8 cellular contexts compared by ENCODE assay signal in the genomic region with DNA sequence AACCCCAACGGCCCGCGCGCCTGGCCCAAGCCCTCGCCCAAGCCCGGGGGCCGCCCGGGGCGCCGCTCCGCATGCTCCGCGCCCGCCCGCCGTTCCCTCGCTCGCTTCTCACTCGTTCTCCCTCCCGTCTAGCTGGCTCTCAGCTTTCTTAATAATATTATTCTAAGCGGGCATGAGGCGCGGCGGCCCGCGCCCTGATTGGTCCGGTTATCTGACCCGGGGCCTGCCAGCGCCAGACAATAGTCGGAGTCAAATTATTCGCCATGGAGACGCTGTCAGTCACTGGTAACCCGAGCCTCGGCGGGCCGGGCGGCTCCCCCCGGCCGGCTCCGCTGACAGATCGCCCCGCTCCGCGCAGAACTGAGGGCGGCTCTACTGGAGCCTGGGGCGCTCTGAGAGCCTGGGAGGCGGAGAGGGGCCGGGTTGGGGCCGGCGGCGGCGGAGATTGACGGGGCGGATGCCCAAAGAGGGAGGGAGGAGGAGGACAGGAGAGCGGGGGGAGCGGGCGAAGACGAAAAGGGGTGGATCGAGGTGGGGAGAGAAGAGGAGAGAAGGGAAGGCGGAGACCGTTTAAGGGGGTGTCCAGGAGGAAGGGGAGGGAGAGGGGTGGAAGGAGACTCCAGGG. TPM values are rescaled to one million over a fixed set of nuclear protein-coding genes. Genes with fewer than 3 reads are reported as not detected.
DNase-seq lines count a peak whose midpoint lies in the region; ATAC-seq, FAIRE-seq and TF ChIP-seq lines count a peak whose summit lies in the region.

Gene SIX2, minus strand, starts transcription at position 150 of the 625 bp plus-strand sequence. CDS start 342 bp downstream, outside the sequence.

- ATAC-seq in GM21723 (IDR thresholded peaks at IDR 0.05; ENCODE audit: unreplicated experiment) (no peak), GM18873 (IDR thresholded peaks at IDR 0.05; ENCODE audit: low FRiP score, unreplicated experiment) (no peak)

- no peaks in the 10 kb centered on the region for H3K79me2 ChIP-seq in keratinocyte (ENCODE audit: control insufficient read depth, insufficient read depth, low read length)
- no peaks in the 10 kb centered on the region for H3K79me2 ChIP-seq in smooth muscle cell (ENCODE audit: low read depth)

- H2AFZ ChIP-seq in keratinocyte (ENCODE audit: control insufficient read depth, low read length) (peak within 1 kb of the TSS; percentile 84), smooth muscle cell (ENCODE audit: low read depth) (peak within 1 kb of the TSS; percentile 14)

- no peaks in the 10 kb centered on the region for H3K36me3 ChIP-seq in CD8-positive, alpha-beta memory T cell (ENCODE audit: insufficient read depth, low read length)
- no peaks in the 10 kb centered on the region for H3K36me3 ChIP-seq in keratinocyte (ENCODE audit: control insufficient read depth in 2 of 2, extremely low read depth in 1 of 2, insufficient read depth in 2 of 2, low read length in 2 of 2)
- no peaks in the 10 kb centered on the region for H3K36me3 ChIP-seq in smooth muscle cell (ENCODE audit: low read depth)

- peak within 1 kb of the TSS; percentile 94 for H3K4me2 ChIP-seq in keratinocyte (ENCODE audit: control insufficient read depth, extremely low read depth, insufficient read depth, low read depth, low read length)
- H3K4me2 ChIP-seq in smooth muscle cell: peak within 1 kb of the TSS; percentile 81

- peak within 1 kb of the TSS; percentile 30 to 80 (median 64) for H3K4me3 Mint-ChIP-seq in CD8-positive, alpha-beta memory T cell

- no peak for DNase-seq in CD8-positive, alpha-beta memory T cell
- DNase-seq in HS-5 (ENCODE audit: low read depth) (peak; percentile 90), NCI-H82 (lab: John Stamatoyannopoulos, UW) (peak; percentile 100), choroid plexus epithelial cell (ENCODE audit: low read depth) (peak; percentile 99), keratinocyte (ENCODE audit: low read depth, low spot score) (peak; percentile 42), smooth muscle cell (lab: John Stamatoyannopoulos, UW; ENCODE audit: unreplicated experiment) (peak; percentile 56)

- no peak within 1 kb of the TSS for H3K4me3 ChIP-seq in CD8-positive, alpha-beta memory T cell (ENCODE audit: low read length)
- peak within 1 kb of the TSS; percentile 70 for H3K4me3 ChIP-seq in choroid plexus epithelial cell (ENCODE audit: low read depth, low read length)
- H3K4me3 ChIP-seq in keratinocyte (ENCODE audit: control insufficient read depth in 2 of 3, extremely low read depth in 1 of 3, insufficient read depth in 2 of 3, low read depth in 1 of 3, low read length in 3 of 3): peak within 1 kb of the TSS; percentile 35 to 70 (median 68)
- peak within 1 kb of the TSS; percentile 44 for H3K4me3 ChIP-seq in smooth muscle cell

- H3K27me3 ChIP-seq in CD8-positive, alpha-beta memory T cell (ENCODE audit: insufficient read depth, low read length, poor library complexity, severe bottlenecking): peaks cover 35% of the 10 kb centered on the region
- H3K27me3 ChIP-seq in keratinocyte (ENCODE audit: control insufficient read depth, extremely low read depth, insufficient read depth, low read length) (peaks cover 96% of the 10 kb centered on the region), smooth muscle cell (ENCODE audit: low read depth) (peaks cover 100% of the 10 kb centered on the region)

- H4K20me1 ChIP-seq in keratinocyte (ENCODE audit: control insufficient read depth, extremely low read depth, insufficient read depth, low read length): peaks cover 2% of the 10 kb centered on the region
- no peaks in the 10 kb centered on the region for H4K20me1 ChIP-seq in smooth muscle cell (ENCODE audit: low read depth)

- no peaks in the 10 kb centered on the region for H3F3A ChIP-seq in smooth muscle cell (ENCODE audit: low read depth)

- POLR2A ChIA-PET in CD8-positive, alpha-beta memory T cell (lab: Charles Lee): no interaction called here

- FAIRE-seq in keratinocyte (lab: Jason Lieb, UNC): no peak

- no peak within 1 kb of the TSS for H3K27ac ChIP-seq in CD8-positive, alpha-beta memory T cell (ENCODE audit: low read depth, low read length)
- H3K27ac ChIP-seq in keratinocyte (ENCODE audit: control insufficient read depth, insufficient read depth, low read length): no peak within 1 kb of the TSS
- H3K27ac ChIP-seq in smooth muscle cell (ENCODE audit: low read depth): no peak within 1 kb of the TSS

- dilution Hi-C loops in keratinocyte (cut with MboI; ENCODE audit: extremely low pct_ligation_motif_present, low sequenced_read_pairs): no loop called here

- H3K4me1 Mint-ChIP-seq in CD8-positive, alpha-beta memory T cell: peaks cover 13 to 63% (median 19%) of the 10 kb centered on the region in 3 donors

- H3K9ac ChIP-seq in keratinocyte (ENCODE audit: control insufficient read depth, extremely low read depth, insufficient read depth, low read length) (peak within 1 kb of the TSS; percentile 44), smooth muscle cell (ENCODE audit: low read depth) (no peak within 1 kb of the TSS)

- no peak for TF ChIP-seq CTCF in choroid plexus epithelial cell (conservative IDR thresholded peaks at IDR 0.05; ENCODE audit: low read depth, low read length)
- TF ChIP-seq CTCF in keratinocyte (optimal IDR thresholded peaks at IDR 0.05 in 1 of 3, IDR thresholded peaks at IDR 0.05 in 1 of 3, conservative IDR thresholded peaks at IDR 0.05 in 1 of 3; ENCODE audit: extremely low read depth in 1 of 3, insufficient read depth in 2 of 3, low read length in 3 of 3): no peak
- TF ChIP-seq CTCF in smooth muscle cell (IDR thresholded peaks at IDR 0.05; ENCODE audit: borderline replicate concordance, insufficient read depth, poor library complexity, severe bottlenecking): no peak

- 1% methylated on average over 35 of the region's 61 CpGs for WGBS in smooth muscle cell (ENCODE audit: low lambda C conversion rate)

- CTCF ChIA-PET in CD8-positive, alpha-beta memory T cell (lab: Charles Lee): no interaction called here

- H3K36me3 Mint-ChIP-seq in CD8-positive, alpha-beta memory T cell: no peaks in the 10 kb centered on the region

- H3K9me1 ChIP-seq in keratinocyte (ENCODE audit: control insufficient read depth, extremely low read depth, insufficient read depth, low read length): no peaks in the 10 kb centered on the region

- no peaks in the 10 kb centered on the region for H3K9me3 ChIP-seq in CD8-positive, alpha-beta memory T cell (ENCODE audit: low read length)
- H3K9me3 ChIP-seq in keratinocyte (ENCODE audit: control insufficient read depth, low read depth, low read length): no peaks in the 10 kb centered on the region
- H3K9me3 ChIP-seq in smooth muscle cell (replicated peaks; ENCODE audit: low read depth): no peaks in the 10 kb centered on the region

- no peak within 1 kb of the TSS for H3K27ac Mint-ChIP-seq in CD8-positive, alpha-beta memory T cell

- H3K9me3 Mint-ChIP-seq in CD8-positive, alpha-beta memory T cell: no peaks in the 10 kb centered on the region

- H3K27me3 Mint-ChIP-seq in CD8-positive, alpha-beta memory T cell: peaks cover 54 to 65% of the 10 kb centered on the region in 2 donors

- no peaks in the 10 kb centered on the region for H3K4me1 ChIP-seq in CD8-positive, alpha-beta memory T cell (ENCODE audit: insufficient read depth, low read length)
- H3K4me1 ChIP-seq in keratinocyte (ENCODE audit: control insufficient read depth, extremely low read depth, insufficient read depth, low read length): peaks cover 11% of the 10 kb centered on the region
- peaks cover 27% of the 10 kb centered on the region for H3K4me1 ChIP-seq in smooth muscle cell (ENCODE audit: low read depth)

RNA-seq across cellular contexts. Expression of gene SIX2, which starts in this region (rescaled TPM):
- total RNA-seq in CD8-positive, alpha-beta memory T cell: under 1 TPM in 1 of 2 experiments, not detected in 1; 0.09 TPM
- not detected for polyA plus RNA-seq in CD8-positive, alpha-beta memory T cell
- polyA plus RNA-seq in keratinocyte: not detected in 3 replicates
- not detected for polyA plus RNA-seq in keratinocyte (2011; ENCODE audit: low read depth)
- polyA plus RNA-seq in keratinocyte (2011; cell fraction: cytosol; rRNA removed): 0.02 and 0.03 TPM in 2 replicates
- not detected in 2 replicates for polyA plus RNA-seq in keratinocyte (2011; cell fraction: nucleus; rRNA removed)
- not detected in 2 replicates for polyA plus RNA-seq in keratinocyte (2012; ENCODE audit: low replicate concordance)
- not detected in 3 replicates for polyA minus RNA-seq in keratinocyte
- polyA minus RNA-seq in keratinocyte (2011; cell fraction: cytosol; rRNA and poly(A)+ RNA removed): not detected
- 0.32 TPM in 1 of 2 replicates, not detected in the other for polyA minus RNA-seq in keratinocyte (2011; cell fraction: nucleus; rRNA and poly(A)+ RNA removed)
- total RNA-seq in smooth muscle cell: 0.18 and 2.1 TPM in 2 replicates
- not detected in 2 replicates for polyA plus RNA-seq in smooth muscle cell

Comparison
In these comparisons a context has a peak if more than half of its experiments do, and no peak if none do; other contexts are left out.
1. Peak in DNase-seq, H3K4me3 ChIP-seq, H3K9ac ChIP-seq and H3K4me2 ChIP-seq in keratinocyte; RNA of the gene not detected or under 1 TPM.
2. DNase-seq: peak in HS-5 (single experiment), NCI-H82 (single experiment), choroid plexus epithelial cell (single experiment) and smooth muscle cell (single experiment); none in CD8-positive, alpha-beta memory T cell (0 of 5).